ENCODE assay signal across 8 cellular contexts in the genomic region with DNA sequence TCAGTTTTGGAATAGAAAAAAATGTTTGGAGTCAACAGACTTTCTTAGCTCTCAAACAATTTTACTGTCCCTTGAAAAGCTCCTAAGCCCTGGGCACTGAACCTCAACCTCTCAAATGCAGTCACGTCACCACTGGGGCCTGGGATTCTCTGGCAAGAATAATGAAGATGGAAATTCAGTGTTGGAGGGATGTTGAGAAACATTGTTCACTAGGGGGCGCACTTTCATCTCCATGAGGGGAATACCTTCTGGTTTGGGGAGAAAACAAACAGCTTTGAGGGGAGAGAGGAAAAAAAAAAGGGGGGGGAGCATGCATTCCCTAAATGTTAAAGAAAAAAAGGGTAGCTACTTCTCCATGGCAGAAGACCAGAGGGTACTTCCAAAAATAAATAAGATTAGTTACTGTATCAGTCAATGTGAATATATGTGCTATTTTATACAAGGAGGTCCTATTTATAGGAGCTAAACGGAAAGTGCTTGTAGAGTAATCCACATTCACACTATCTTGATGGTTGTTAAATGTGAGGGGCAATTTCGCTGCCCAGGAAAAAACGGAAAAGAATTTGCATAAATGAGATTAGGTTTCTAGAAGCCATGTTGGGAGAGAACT. TPM values are rescaled to one million over a fixed set of nuclear protein-coding genes. Genes with fewer than 3 reads are reported as not detected.
DNase-seq lines count a peak whose midpoint lies in the region; ATAC-seq, FAIRE-seq and TF ChIP-seq lines count a peak whose summit lies in the region.

No MANE protein-coding gene starts in this region.

- H3K9me3 ChIP-seq in A673 (ENCODE audit: low read depth, low read length, poor library complexity, severe bottlenecking), result no peaks in the 10 kb centered on the region
- H3K9me3 ChIP-seq in GM12878 (replicated peaks; ENCODE audit: control insufficient read depth, insufficient read depth, low read length), result no peaks in the 10 kb centered on the region

- POLR2A ChIA-PET in A673 (lab: Charles Lee; ENCODE audit: low non-redundant PET), result no interaction called here
- POLR2A ChIA-PET in GM12878 (lab: Charles Lee), result no interaction called here

- TF ChIP-seq POLR2A in GM12892 (IDR thresholded peaks at IDR 0.05; ENCODE audit: low read depth, low read length) (no peak), GM12878 (IDR thresholded peaks at IDR 0.05; ENCODE audit: low read depth, low read length) (no peak)

- H3K4me3 Mint-ChIP-seq in immature natural killer cell, result no peak overlapping the region

- peaks cover 0 to 3% (median 0%) of the 10 kb centered on the region in 3 donors for H3K27me3 Mint-ChIP-seq in immature natural killer cell (ENCODE audit: low read depth in 3 of 3)

- BruUV-seq in A673 (replicated peaks; lab: Mats Ljungman, UMichigan) (no TSS peak), GM12878 (replicated peaks; lab: Mats Ljungman, UMichigan) (no TSS peak)

- H3K27me3 ChIP-seq in A673 (replicated peaks; ENCODE audit: insufficient read depth, low read depth, low read length, poor library complexity) (no peaks in the 10 kb centered on the region), GM12878 (replicated peaks in 1 of 2; ENCODE audit: control insufficient read depth in 2 of 2, insufficient read depth in 2 of 2, low read length in 1 of 2) (no peaks in the 10 kb centered on the region)

- CTCF ChIA-PET in A673 (lab: Charles Lee) (interaction anchor here (0.6 to 1.2 kb wide), 9 partner anchors 8 to 1082 kb away, joined by 3 to 7 read pairs (median 5); a partner anchor contains a TSS), GM12878 (lab: Yijun Ruan, JAX) (interaction anchor here (0.6 to 2.6 kb wide), 72 partner anchors 8 to 1736 kb away, joined by 3 to 25 read pairs (median 4); a partner anchor contains a TSS)

- H3K79me2 ChIP-seq in GM12878 (ENCODE audit: control insufficient read depth, insufficient read depth, low read length), result no peaks in the 10 kb centered on the region

- no peak for TF ChIP-seq EP300 in GM12878 (IDR thresholded peaks at IDR 0.05; ENCODE audit: borderline replicate concordance in 1 of 2, control insufficient read depth in 1 of 2, low read depth in 2 of 2, low read length in 2 of 2)

- no peak overlapping the region for H3K4me2 ChIP-seq in GM12878 (ENCODE audit: control insufficient read depth, insufficient read depth)

- no peaks in the 10 kb centered on the region for H3K36me3 Mint-ChIP-seq in immature natural killer cell

- H3K9me3 Mint-ChIP-seq in immature natural killer cell, result no peaks in the 10 kb centered on the region

- ATAC-seq in GM12878 (peak; percentile 72), GM21786 (IDR thresholded peaks at IDR 0.05; ENCODE audit: unreplicated experiment) (no peak)

- peak overlapping the region; percentile 21 for H3K27ac ChIP-seq in A673 (ENCODE audit: low read depth, low read length, poor library complexity, severe bottlenecking)
- no peak overlapping the region for H3K27ac ChIP-seq in GM12878 (ENCODE audit: control insufficient read depth, insufficient read depth)

- peak; percentile 58 for FAIRE-seq in GM12892 (lab: Jason Lieb, UNC)
- FAIRE-seq in GM12878 (lab: Jason Lieb, UNC), result peak; percentile 62

- H3K4me1 Mint-ChIP-seq in immature natural killer cell, result no peaks in the 10 kb centered on the region

- H2AFZ ChIP-seq in GM12878 (ENCODE audit: control insufficient read depth, low read depth, low read length), result no peak overlapping the region

- TF ChIP-seq CTCF in A673 (conservative IDR thresholded peaks at IDR 0.05; ENCODE audit: low read depth, low read length) (peak; percentile 81), GM12878 (IDR thresholded peaks at IDR 0.05 in 2 of 3, conservative IDR thresholded peaks at IDR 0.05 in 1 of 3; ENCODE audit: control insufficient read depth in 2 of 3, extremely low read depth in 1 of 3, insufficient read depth in 1 of 3, low read depth in 3 of 3, low read length in 3 of 3) (peak; percentile 62 to 68 (median 62))

- peak; percentile 93 for DNase-seq in A673 (ENCODE audit: low spot score)
- DNase-seq in GM12892 (ENCODE audit: insufficient read length), result no peak
- peak; percentile 93 for DNase-seq in NCI-H1694 (lab: John Stamatoyannopoulos, UW)
- DNase-seq in T-helper 1 cell, result peak in 4 of 5 donors; percentile 26 to 55 (median 42)
- no peak for DNase-seq in GM12878 (ENCODE audit: low read depth, low spot score)
- DNase-seq in immature natural killer cell, result peak; percentile 35 to 44 (median 40)
- DNase-seq in stimulated activated CD4-positive, alpha-beta T cell treated with anti-CD3 and anti-CD28 coated beads, Interleukin-15, amount 100 ng/mL, for 24 hours, result peak; percentile 71

- SMC1A ChIA-PET in GM12878 (lab: Charles Lee; ENCODE audit: uncharacterized antibody, unreplicated experiment), result interaction anchor here (0.8 to 3.1 kb wide), 36 partner anchors 8 to 1034 kb away, joined by 3 to 13 read pairs (median 4); a partner anchor contains a TSS

- TF ChIP-seq RAD21 in GM12878 (IDR thresholded peaks at IDR 0.05; ENCODE audit: insufficient read depth, low read depth, low read length), result peak; percentile 82

- intact Hi-C loops in A673 (cut with micrococcal nuclease; ENCODE audit: unreplicated experiment) (loop anchor here (5.0 kb wide), 3 partner anchors 136 to 1041 kb away; a partner anchor contains a TSS), GM12878 (cut with micrococcal nuclease; ENCODE audit: unreplicated experiment) (loop anchor here (5.0 to 10.0 kb wide), 2 partner anchors 219 to 1026 kb away; no protein-coding TSS in a partner anchor)

- H3K27ac Mint-ChIP-seq in immature natural killer cell, result no peak overlapping the region

- H3K36me3 ChIP-seq in A673 (ENCODE audit: insufficient read depth, low read length, poor library complexity, severe bottlenecking) (no peaks in the 10 kb centered on the region), GM12878 (ENCODE audit: control insufficient read depth in 2 of 2, insufficient read depth in 2 of 2, low read length in 1 of 2) (no peaks in the 10 kb centered on the region)

- H3K4me3 ChIP-seq in A673 (ENCODE audit: low read depth, low read length, poor library complexity, severe bottlenecking), result peak overlapping the region; percentile 23
- H3K4me3 ChIP-seq in GM12878, result no peak overlapping the region

- H4K20me1 ChIP-seq in GM12878 (ENCODE audit: control insufficient read depth, insufficient read depth), result no peaks in the 10 kb centered on the region

- WGBS in GM12878 (ENCODE audit: insufficient coverage, insufficient replicate concordance, low lambda C conversion rate, missing lambda C conversion rate), result 9% methylated on average over 5 of the region's 5 CpGs

- RAD21 ChIA-PET in GM12878 (lab: Charles Lee; ENCODE audit: unreplicated experiment), result interaction anchor here (0.7 to 1.8 kb wide), 23 partner anchors 10 to 1028 kb away, joined by 3 to 10 read pairs (median 3); no protein-coding TSS in a partner anchor

- no peak overlapping the region for H3K9ac ChIP-seq in GM12878 (ENCODE audit: control insufficient read depth, insufficient read depth, low read length)

- H3K4me1 ChIP-seq in A673 (ENCODE audit: insufficient read depth, low read length, poor library complexity, severe bottlenecking) (peaks cover 26% of the 10 kb centered on the region), GM12878 (ENCODE audit: control insufficient read depth, insufficient read depth, low read length) (no peaks in the 10 kb centered on the region)

- in situ Hi-C loops in GM12878 (cut with MboI), result loop anchor here (5.0 kb wide), 1 partner anchor 1021 kb away; no protein-coding TSS in a partner anchor

RNA-seq across cellular contexts. Expression of a gene that starts 5.8 kb away (rescaled TPM):
- total RNA-seq in A673 (2021) (not detected in 2 replicates), GM12878 (2014; rRNA removed) (not detected in 2 replicates), GM12878 (2014; rRNA removed; fragmentation: Illumina TruSeq; extraction: Trizol) (not detected in 2 replicates), GM12878 (2021) (0.41 TPM in 1 of 2 replicates, not detected in the other)
- not detected for polyA plus RNA-seq in GM12892 (2012; ENCODE audit: missing spikeins)
- not detected in 2 replicates for total RNA-seq in GM12878 (2013; cell fraction: nucleolus; rRNA removed)
- polyA plus RNA-seq in GM12878 (2011; ENCODE audit: low read depth), result not detected
- polyA plus RNA-seq in GM12878 (2011; rRNA removed) (not detected in 2 replicates), GM12878 (2014; fragmentation: Illumina TruSeq; extraction: Trizol) (not detected in 2 replicates), GM12878 (2014; fragmentation: Nextera tagmentation; extraction: Ambion mirVana) (not detected), GM12878 (2014; rRNA removed) (not detected in 2 replicates), GM12878 (2016; fragmentation: Nextera tagmentation; extraction: Ambion mirVana) (not detected), immature natural killer cell (not detected)
- polyA plus RNA-seq in GM12878 (2011; cell fraction: cytosol; rRNA removed), result not detected in 2 replicates
- not detected in 2 replicates for polyA plus RNA-seq in GM12878 (2011; cell fraction: nucleus; rRNA removed)
- not detected in 2 replicates for polyA plus RNA-seq in GM12878 (2012)
- polyA minus RNA-seq in GM12878 (2011; rRNA and poly(A)+ RNA removed), result not detected in 2 replicates
- not detected in 2 replicates for polyA minus RNA-seq in GM12878 (2011; cell fraction: cytosol; rRNA and poly(A)+ RNA removed)
- polyA minus RNA-seq in GM12878 (2011; cell fraction: nucleus; rRNA and poly(A)+ RNA removed), result not detected in 2 replicates

RNA-seq across cellular contexts. Expression of a gene that starts 34.6 kb away (rescaled TPM):
- total RNA-seq in A673 (2021) (10.4 and 10.9 TPM in 2 replicates), GM12878 (2014; rRNA removed) (6.3 and 7.3 TPM in 2 replicates), GM12878 (2014; rRNA removed; fragmentation: Illumina TruSeq; extraction: Trizol) (5.5 TPM in 2 replicates), GM12878 (2021) (4.3 and 4.5 TPM in 2 replicates)
- polyA plus RNA-seq in GM12892 (2012; ENCODE audit: missing spikeins), result 4.7 TPM
- 15.0 and 16.2 TPM in 2 replicates for total RNA-seq in GM12878 (2013; cell fraction: nucleolus; rRNA removed)
- 3.6 TPM for polyA plus RNA-seq in GM12878 (2011; ENCODE audit: low read depth)
- polyA plus RNA-seq in GM12878 (2011; rRNA removed) (5.6 and 7.4 TPM in 2 replicates), GM12878 (2014; fragmentation: Illumina TruSeq; extraction: Trizol) (5.9 and 6.6 TPM in 2 replicates), GM12878 (2014; fragmentation: Nextera tagmentation; extraction: Ambion mirVana) (1 to 10 TPM; 1.1 to 1.4 TPM), GM12878 (2014; rRNA removed) (6.4 TPM in 2 replicates), GM12878 (2016; fragmentation: Nextera tagmentation; extraction: Ambion mirVana) (1 to 10 TPM; 1.8 to 2.1 TPM), immature natural killer cell (1 to 10 TPM; 3.2 to 6.1 (median 3.2) TPM)
- polyA plus RNA-seq in GM12878 (2011; cell fraction: cytosol; rRNA removed), result 2.7 and 3.0 TPM in 2 replicates
- polyA plus RNA-seq in GM12878 (2011; cell fraction: nucleus; rRNA removed), result 8.6 and 8.7 TPM in 2 replicates
- 4.1 and 4.6 TPM in 2 replicates for polyA plus RNA-seq in GM12878 (2012)
- 3.7 and 4.1 TPM in 2 replicates for polyA minus RNA-seq in GM12878 (2011; rRNA and poly(A)+ RNA removed)
- 1.6 and 1.7 TPM in 2 replicates for polyA minus RNA-seq in GM12878 (2011; cell fraction: cytosol; rRNA and poly(A)+ RNA removed)
- 2.7 and 4.0 TPM in 2 replicates for polyA minus RNA-seq in GM12878 (2011; cell fraction: nucleus; rRNA and poly(A)+ RNA removed)

Comparison
In these comparisons a context has a peak if more than half of its experiments do, and no peak if none do; other contexts are left out.
1. DNase-seq: peak in A673 (single experiment), NCI-H1694 (single experiment), T-helper 1 cell (4 of 5), immature natural killer cell (3 of 3) and stimulated activated CD4-positive, alpha-beta T cell treated with anti-CD3 and anti-CD28 coated beads, Interleukin-15, amount 100 ng/mL, for 24 hours (single experiment); none in GM12892 (single experiment) and GM12878 (single experiment).